Comparison of ENCODE assay signal across 8 cellular contexts in the genomic region with DNA sequence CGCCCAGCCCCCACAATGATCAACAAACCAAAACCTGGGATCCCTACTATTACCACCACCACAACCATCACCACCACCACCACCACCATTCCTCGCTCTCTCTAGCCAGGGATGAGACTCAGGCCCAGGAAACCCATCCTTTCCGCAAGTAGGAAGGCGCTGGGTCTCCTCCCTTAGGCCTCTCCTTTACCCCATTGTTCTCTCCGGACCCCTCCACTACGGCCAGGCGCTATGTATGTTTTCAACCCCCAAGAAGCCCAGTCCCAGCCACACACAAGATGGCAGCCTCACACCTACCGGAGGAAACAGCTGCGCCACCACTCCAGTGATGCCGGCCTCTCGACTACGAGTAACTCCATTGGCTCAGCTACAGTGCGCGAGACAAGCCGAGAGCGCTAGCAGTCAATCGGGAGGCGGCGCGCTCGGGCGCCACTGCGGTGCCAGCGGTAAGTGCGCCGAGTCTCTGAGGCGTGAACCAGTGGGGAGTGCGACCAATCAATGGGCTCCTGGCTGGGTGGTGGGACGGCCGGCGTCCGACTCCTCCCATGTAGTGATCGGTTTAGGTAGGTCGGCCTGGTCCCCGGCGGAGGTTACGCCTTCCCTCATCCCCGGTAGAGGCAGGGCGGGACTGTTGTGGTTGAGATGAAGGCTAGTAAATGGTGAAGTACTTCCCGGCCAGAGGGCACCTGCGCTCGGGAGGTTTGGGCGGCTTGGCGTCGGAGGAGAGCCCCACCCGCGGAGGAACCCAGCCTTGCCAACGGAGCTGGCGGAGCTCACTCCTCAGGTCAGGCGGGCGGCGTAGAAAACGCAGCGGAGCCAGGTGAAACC. TPM values are rescaled to one million over a fixed set of nuclear protein-coding genes. Genes with fewer than 3 reads are reported as not detected.
A peak's percentile ranks its signal among the peaks of the same experiment; 100 is the strongest.
DNase-seq lines count a peak whose midpoint lies in the region; ATAC-seq, FAIRE-seq and TF ChIP-seq lines count a peak whose summit lies in the region.

A gene (minus strand): TSS at position 376 of the 828 bp plus-strand sequence. CDS start 61,154 bp downstream, outside the sequence.
A gene with protein sequence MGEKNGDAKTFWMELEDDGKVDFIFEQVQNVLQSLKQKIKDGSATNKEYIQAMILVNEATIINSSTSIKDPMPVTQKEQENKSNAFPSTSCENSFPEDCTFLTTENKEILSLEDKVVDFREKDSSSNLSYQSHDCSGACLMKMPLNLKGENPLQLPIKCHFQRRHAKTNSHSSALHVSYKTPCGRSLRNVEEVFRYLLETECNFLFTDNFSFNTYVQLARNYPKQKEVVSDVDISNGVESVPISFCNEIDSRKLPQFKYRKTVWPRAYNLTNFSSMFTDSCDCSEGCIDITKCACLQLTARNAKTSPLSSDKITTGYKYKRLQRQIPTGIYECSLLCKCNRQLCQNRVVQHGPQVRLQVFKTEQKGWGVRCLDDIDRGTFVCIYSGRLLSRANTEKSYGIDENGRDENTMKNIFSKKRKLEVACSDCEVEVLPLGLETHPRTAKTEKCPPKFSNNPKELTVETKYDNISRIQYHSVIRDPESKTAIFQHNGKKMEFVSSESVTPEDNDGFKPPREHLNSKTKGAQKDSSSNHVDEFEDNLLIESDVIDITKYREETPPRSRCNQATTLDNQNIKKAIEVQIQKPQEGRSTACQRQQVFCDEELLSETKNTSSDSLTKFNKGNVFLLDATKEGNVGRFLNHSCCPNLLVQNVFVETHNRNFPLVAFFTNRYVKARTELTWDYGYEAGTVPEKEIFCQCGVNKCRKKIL (plus strand): TSS at position 586 of the 828 bp plus-strand sequence. CDS start 7,620 bp downstream, outside the sequence.

- no peak within 1 kb of the TSS for H2BK120ac ChIP-seq in H9 (ENCODE audit: low read depth, low read length, poor library complexity, severe bottlenecking)

- no peak within 1 kb of the TSS for H2BK12ac ChIP-seq in H9 (ENCODE audit: insufficient read length, low read depth, low read length)

- H4K8ac ChIP-seq in H9 (replicated peaks; ENCODE audit: insufficient read length, low read depth, low read length) = no peak within 1 kb of the TSS

- H3K79me1 ChIP-seq in H9 (ENCODE audit: insufficient read depth, low read depth, low read length, poor library complexity, severe bottlenecking) = no peaks in the 10 kb centered on the region

- H3K4ac ChIP-seq in H9 (ENCODE audit: low read depth, low read length) = no peak within 1 kb of the TSS; the same call in 1 of the 2 replicates

- peak within 1 kb of the TSS; percentile 97 for H3K14ac ChIP-seq in H9 (ENCODE audit: insufficient read depth, low read length)

- ATAC-seq in foreskin keratinocyte = peak; percentile 98

- DNase-seq in H9 = peak; percentile 100
- peak; percentile 98 for DNase-seq in M059J (ENCODE audit: low read depth)
- DNase-seq in SIG-M5 (lab: John Stamatoyannopoulos, UW) = peak; percentile 97
- DNase-seq in activated naive CD4-positive, alpha-beta T cell (lab: John Stamatoyannopoulos, UW) = peak; percentile 95 to 97 (median 97)
- DNase-seq in foreskin keratinocyte = peak; percentile 99
- DNase-seq in neural progenitor cell (ENCODE audit: low spot score) = peak; percentile 99
- peak; percentile 98 for DNase-seq in stromal cell of bone marrow (ENCODE audit: low read depth)

- H3K56ac ChIP-seq in H9 (ENCODE audit: insufficient read length, low read depth, low read length) = no peak within 1 kb of the TSS

- H3K27ac ChIP-seq in H9 (ENCODE audit: insufficient read length, low read depth, low read length) (peak within 1 kb of the TSS; percentile 74), foreskin keratinocyte (peak within 1 kb of the TSS; percentile 51), neural progenitor cell (peak within 1 kb of the TSS; percentile 81)

- H3K18ac ChIP-seq in H9 (ENCODE audit: insufficient read length, low read depth, low read length) = peak within 1 kb of the TSS; percentile 98

- no peak within 1 kb of the TSS for H3T11ph ChIP-seq in H9 (ENCODE audit: low read length)

- peak within 1 kb of the TSS; percentile 77 for H4K5ac ChIP-seq in H9 (ENCODE audit: insufficient read length, low read depth, low read length)

- peaks cover 0 to 1% (median 0%) of the 10 kb centered on the region in 3 experiments; a peak in 2 of 7 replicates for H3K36me3 Mint-ChIP-seq in H9 (ENCODE audit: insufficient read depth in 1 of 3, low read depth in 3 of 3)
- H3K36me3 Mint-ChIP-seq in neural progenitor cell = peaks cover 12% of the 10 kb centered on the region

- H2AFZ ChIP-seq in H9 (ENCODE audit: low read length) (no peak within 1 kb of the TSS), neural progenitor cell (replicated peaks) (peak within 1 kb of the TSS; percentile 76)

- H4K20me1 ChIP-seq in H9 (ENCODE audit: control insufficient read depth, insufficient read depth, insufficient read length) (no peaks in the 10 kb centered on the region), neural progenitor cell (ENCODE audit: low read depth) (no peaks in the 10 kb centered on the region)

- H3K4me3 Mint-ChIP-seq in H9 (peak within 1 kb of the TSS; percentile 93), neural progenitor cell (peak within 1 kb of the TSS; percentile 98)

- peak; percentile 99 for FAIRE-seq in G401.6 (lab: Jason Lieb, UNC)

- WGBS in H9 (ENCODE audit: extremely low coverage, insufficient read length, low lambda C conversion rate) = no CpG with 5 or more reads among the region's 54 CpGs

- H4K91ac ChIP-seq in H9 (ENCODE audit: insufficient read length, low read depth, low read length) = no peak within 1 kb of the TSS

- H2BK15ac ChIP-seq in H9 (ENCODE audit: low read depth, low read length) = no peak within 1 kb of the TSS

- peak within 1 kb of the TSS; percentile 93 for H3K9ac ChIP-seq in H9 (ENCODE audit: extremely low read depth, insufficient read length, low read length)
- peak within 1 kb of the TSS; percentile 76 for H3K9ac ChIP-seq in neural progenitor cell

- no peaks in the 10 kb centered on the region for H3K27me3 Mint-ChIP-seq in H9 (ENCODE audit: low read depth)
- peaks cover 7% of the 10 kb centered on the region for H3K27me3 Mint-ChIP-seq in neural progenitor cell (ENCODE audit: insufficient read depth, low read depth)

- TF ChIP-seq CTCF in H9 (conservative IDR thresholded peaks at IDR 0.05) (peak; percentile 46; the same call in 1 of the 3 replicates), foreskin keratinocyte (conservative IDR thresholded peaks at IDR 0.05) (peak; percentile 70), neural progenitor cell (IDR thresholded peaks at IDR 0.05) (peak; percentile 52)

- peak within 1 kb of the TSS; percentile 83 for H3K4me2 ChIP-seq in H9 (ENCODE audit: insufficient read depth, insufficient read length, low read length)
- H3K4me2 ChIP-seq in neural progenitor cell = peak within 1 kb of the TSS; percentile 92

- H2AK5ac ChIP-seq in H9 (ENCODE audit: insufficient read length, low read length) = no peak within 1 kb of the TSS

- no peaks in the 10 kb centered on the region for H3K27me3 ChIP-seq in H9 (ENCODE audit: insufficient read depth, low read length)
- no peaks in the 10 kb centered on the region for H3K27me3 ChIP-seq in foreskin keratinocyte
- no peaks in the 10 kb centered on the region for H3K27me3 ChIP-seq in neural progenitor cell

- peaks cover 13% of the 10 kb centered on the region for H3K23me2 ChIP-seq in H9 (ENCODE audit: insufficient read length, low read depth, low read length, poor library complexity, severe bottlenecking)

- H3K4me1 Mint-ChIP-seq in H9 = peaks cover 13 to 26% of the 10 kb centered on the region in 2 experiments; a peak in 3 of 4 replicates
- H3K4me1 Mint-ChIP-seq in neural progenitor cell = peaks cover 21% of the 10 kb centered on the region

- H3K27ac Mint-ChIP-seq in H9 (peak within 1 kb of the TSS; percentile 99), neural progenitor cell (peak within 1 kb of the TSS; percentile 99)

- H2BK20ac ChIP-seq in H9 (ENCODE audit: low read depth, low read length, poor library complexity, severe bottlenecking) = no peak within 1 kb of the TSS

- H3K4me1 ChIP-seq in H9 (ENCODE audit: insufficient read depth, low read length) (no peaks in the 10 kb centered on the region), foreskin keratinocyte (no peaks in the 10 kb centered on the region), neural progenitor cell (no peaks in the 10 kb centered on the region)

- no peaks in the 10 kb centered on the region for H3K9me3 ChIP-seq in H9 (ENCODE audit: control insufficient read depth, low read depth, low read length)
- no peaks in the 10 kb centered on the region for H3K9me3 ChIP-seq in neural progenitor cell (ENCODE audit: low read depth)

- peak within 1 kb of the TSS; percentile 47 for H2BK5ac ChIP-seq in H9 (ENCODE audit: insufficient read length, low read length)

- H3K79me2 ChIP-seq in H9 (ENCODE audit: insufficient read depth, low read length) = no peaks in the 10 kb centered on the region
- peaks cover 16% of the 10 kb centered on the region for H3K79me2 ChIP-seq in neural progenitor cell (ENCODE audit: low read depth)

- H3K4me3 ChIP-seq in neural progenitor cell = peak within 1 kb of the TSS; percentile 68

- H3K9me3 Mint-ChIP-seq in H9 = no peaks in the 10 kb centered on the region; a peak in 2 of 5 replicates
- no peaks in the 10 kb centered on the region for H3K9me3 Mint-ChIP-seq in neural progenitor cell

- no peak within 1 kb of the TSS for H3K23ac ChIP-seq in H9 (ENCODE audit: insufficient read length, low read depth, low read length)

- peaks cover 4% of the 10 kb centered on the region for H3K36me3 ChIP-seq in neural progenitor cell

- H3F3A ChIP-seq in neural progenitor cell (ENCODE audit: low read depth) = peaks cover 14% of the 10 kb centered on the region

RNA-seq across cellular contexts. Expression of the first gene that starts in this region (rescaled TPM):
- total RNA-seq in H9 (2021) (5.4 and 6.0 TPM in 2 replicates), foreskin keratinocyte (5.8 and 7.7 TPM in 2 replicates), neural progenitor cell (ENCODE audit: low replicate concordance) (15.1 and 18.1 TPM in 2 replicates)
- 0.94 and 3.1 TPM in 2 replicates for total RNA-seq in M059J (2014; rRNA removed; shearing (Covaris generic))
- 3.4 and 3.6 TPM in 2 replicates for polyA plus RNA-seq in foreskin keratinocyte

RNA-seq across cellular contexts. Expression of the second gene that starts in this region (rescaled TPM):
- total RNA-seq in H9 (2021) (4.9 and 5.7 TPM in 2 replicates), foreskin keratinocyte (4.7 and 4.8 TPM in 2 replicates), neural progenitor cell (ENCODE audit: low replicate concordance) (7.1 and 9.5 TPM in 2 replicates)
- total RNA-seq in M059J (2014; rRNA removed; shearing (Covaris generic)) = 4.9 and 8.0 TPM in 2 replicates
- polyA plus RNA-seq in foreskin keratinocyte = 1.4 and 1.7 TPM in 2 replicates

Comparison
In these comparisons a context has a peak if more than half of its experiments do, and no peak if none do; other contexts are left out.
1. Peak in every context shown above with its lines: DNase-seq, ATAC-seq, H3K4me3 ChIP-seq and H3K27ac ChIP-seq.